Comparison of ENCODE assay signal across 23 cellular contexts in the genomic region with DNA sequence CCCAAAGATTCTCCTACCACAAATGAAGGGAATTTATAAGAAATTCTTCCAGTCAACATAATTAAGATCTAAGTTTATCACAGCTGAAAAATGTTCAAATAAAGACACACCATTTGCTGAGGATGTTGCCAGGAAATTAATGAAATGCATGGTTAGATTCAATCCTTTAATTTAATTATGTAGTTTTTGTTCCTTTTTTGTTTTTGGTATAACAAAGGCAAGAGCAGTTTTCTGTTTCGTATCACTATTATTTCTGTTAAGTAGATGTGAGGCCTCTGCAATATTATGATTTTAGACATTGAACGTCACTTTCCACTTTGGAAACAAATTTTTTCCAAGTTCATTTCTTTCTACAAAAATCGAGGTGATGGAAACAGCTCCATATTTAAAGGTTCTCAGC.
"Had no signal": no experiment of that assay in that cellular context is flagged by ENCODE, and none has a peak within 500 bp of the region (broad histone marks: within the 10 kb centered on the region; RNA-seq: fewer than 3 reads in every experiment).

No MANE protein-coding gene starts in this region.

- ATAC-seq: gastroesophageal sphincter; heart left ventricle; left cardiac atrium; left lung; left ventricle myocardium superior; lower lobe of right lung; naive thymus-derived CD4-positive, alpha-beta T cell had no signal

- H3K27ac Mint-ChIP-seq: memory B cell; naive thymus-derived CD4-positive, alpha-beta T cell had no signal

- DNase-seq: dermis blood vessel endothelial cell; dorsolateral prefrontal cortex; effector CD4-positive, alpha-beta T cell; effector memory CD4-positive, alpha-beta T cell; heart left ventricle; hypothalamus; left cardiac atrium; left lung; left ventricle myocardium superior; lower lobe of right lung; midbrain; naive thymus-derived CD4-positive, alpha-beta T cell had no signal

- H3K36me3 Mint-ChIP-seq: memory B cell; naive thymus-derived CD4-positive, alpha-beta T cell had no signal

- H3K27me3 ChIP-seq: esophagus muscularis mucosa, foreskin keratinocyte, gastroesophageal sphincter, hepatocyte, left lung had no signal

- H3K9me3 ChIP-seq: esophagus muscularis mucosa, gastroesophageal sphincter, heart left ventricle, left lung, lower lobe of right lung had no signal

- H3K27me3 Mint-ChIP-seq: naive thymus-derived CD4-positive, alpha-beta T cell had no signal

- FAIRE-seq: colon, endothelial cell of umbilical vein, frontal cortex, islet of Langerhans, keratinocyte had no signal

- H3K4me3 Mint-ChIP-seq: memory B cell; naive thymus-derived CD4-positive, alpha-beta T cell had no signal

- H3K4me3 ChIP-seq: coronary artery, dorsolateral prefrontal cortex, esophagus muscularis mucosa, gastroesophageal sphincter, heart left ventricle, hepatocyte, left lung, lower lobe of right lung had no signal

- H3K4me2 ChIP-seq: hepatocyte had no signal

- H3K36me3 ChIP-seq: esophagus muscularis mucosa, gastroesophageal sphincter, heart left ventricle, left lung, lower lobe of right lung had no signal

- H2AFZ ChIP-seq: hepatocyte had no signal

- H3K79me2 ChIP-seq: hepatocyte had no signal

- H3K4me1 Mint-ChIP-seq: memory B cell; naive thymus-derived CD4-positive, alpha-beta T cell had no signal

- H3K27ac ChIP-seq: coronary artery, dorsolateral prefrontal cortex, esophagus muscularis mucosa, foreskin keratinocyte, gastroesophageal sphincter, heart left ventricle, hepatocyte, left lung, lower lobe of right lung had no signal

- H3K4me1 ChIP-seq: esophagus muscularis mucosa, gastroesophageal sphincter, heart left ventricle, left lung, lower lobe of right lung had no signal
